ENCODE assay signal across 8 cellular contexts in the genomic region with DNA sequence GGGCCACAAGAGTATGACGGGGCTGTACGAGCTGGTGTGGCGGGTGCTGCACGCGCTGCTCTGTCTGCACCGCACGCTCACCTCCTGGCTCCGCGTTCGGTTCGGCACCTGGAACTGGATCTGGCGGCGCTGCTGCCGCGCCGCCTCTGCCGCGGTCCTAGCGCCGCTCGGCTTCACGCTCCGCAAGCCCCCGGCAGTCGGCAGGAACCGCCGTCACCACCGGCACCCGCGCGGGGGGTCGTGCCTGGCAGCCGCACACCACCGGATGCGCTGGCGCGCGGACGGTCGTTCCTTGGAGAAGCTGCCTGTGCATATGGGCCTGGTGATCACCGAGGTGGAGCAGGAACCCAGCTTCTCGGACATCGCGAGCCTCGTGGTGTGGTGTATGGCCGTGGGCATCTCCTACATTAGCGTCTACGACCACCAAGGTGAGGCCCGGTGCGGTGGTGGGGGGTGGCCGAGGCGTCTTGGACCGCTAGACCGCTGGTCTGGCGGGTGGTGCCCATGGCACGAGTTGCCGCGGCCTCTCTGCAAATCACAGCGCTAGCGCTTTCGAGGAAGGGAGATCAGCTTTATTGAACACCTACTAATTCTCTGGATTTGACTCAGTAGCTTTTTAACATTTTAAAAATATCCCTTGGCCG. TPM values are rescaled to one million over a fixed set of nuclear protein-coding genes. Genes with fewer than 3 reads are reported as not detected.
DNase-seq lines count a peak whose midpoint lies in the region; ATAC-seq and TF ChIP-seq lines count a peak whose summit lies in the region.
"Not testable (repeated sequence)": the region's sequence is repeated elsewhere in the genome, so short reads cannot be mapped to it uniquely, and the experiment has no call there.

No MANE protein-coding gene starts in this region.

- H3K9me3 ChIP-seq in CD8-positive, alpha-beta memory T cell (ENCODE audit: low read length); esophagus squamous epithelium; smooth muscle cell (replicated peaks; ENCODE audit: low read depth): not testable (repeated sequence)
- peaks cover 26% of the 10 kb centered on the region for H3K9me3 ChIP-seq in OCI-LY7 (ENCODE audit: low read length)

- not testable (repeated sequence) for H3F3A ChIP-seq in smooth muscle cell (ENCODE audit: low read depth)

- not testable (repeated sequence) for H3K36me3 ChIP-seq in CD8-positive, alpha-beta memory T cell (ENCODE audit: insufficient read depth, low read length); esophagus squamous epithelium; smooth muscle cell (ENCODE audit: low read depth)
- H3K36me3 ChIP-seq in OCI-LY7 (ENCODE audit: insufficient read depth, low read length): peaks cover 41% of the 10 kb centered on the region

- H3K9me2 ChIP-seq in OCI-LY7 (ENCODE audit: insufficient read depth, low read length): not testable (repeated sequence)

- not testable (repeated sequence) for H3K27me3 ChIP-seq in CD8-positive, alpha-beta memory T cell (ENCODE audit: insufficient read depth, low read length, poor library complexity, severe bottlenecking); esophagus squamous epithelium; smooth muscle cell (ENCODE audit: low read depth)

- H3K27me3 Mint-ChIP-seq in CD8-positive, alpha-beta memory T cell; activated naive CD4-positive, alpha-beta T cell treated with anti-CD3 and anti-CD28 coated beads, Interleukin-2, amount 10 ng/mL, durations not matched to agents 7 days and 5 days; memory B cell: not testable (repeated sequence)

- not testable (repeated sequence) for TF ChIP-seq POLR2A in esophagus squamous epithelium (IDR thresholded peaks at IDR 0.05)

- not testable (repeated sequence) for TF ChIP-seq CTCF in OCI-LY7 (conservative IDR thresholded peaks at IDR 0.05; ENCODE audit: low read length); esophagus squamous epithelium (IDR thresholded peaks at IDR 0.05); smooth muscle cell (IDR thresholded peaks at IDR 0.05; ENCODE audit: borderline replicate concordance, insufficient read depth, poor library complexity, severe bottlenecking)

- peak; percentile 1 for ATAC-seq in GM19468 (IDR thresholded peaks at IDR 0.05; ENCODE audit: extremely low read depth, unreplicated experiment)
- ATAC-seq in HG03095 (IDR thresholded peaks at IDR 0.05; ENCODE audit: unreplicated experiment): peak; percentile 19
- peak; percentile 50 for ATAC-seq in memory B cell (ENCODE audit: low read depth)

- peak overlapping the region; percentile 81 to 99 (median 94) for H3K27ac Mint-ChIP-seq in CD8-positive, alpha-beta memory T cell
- H3K27ac Mint-ChIP-seq in activated naive CD4-positive, alpha-beta T cell treated with anti-CD3 and anti-CD28 coated beads, Interleukin-2, amount 10 ng/mL, durations not matched to agents 7 days and 5 days: peak overlapping the region; percentile 87
- peak overlapping the region; percentile 91 for H3K27ac Mint-ChIP-seq in memory B cell

- CTCF ChIA-PET in CD8-positive, alpha-beta memory T cell (lab: Charles Lee); OCI-LY7 (lab: Charles Lee; ENCODE audit: unreplicated experiment); activated naive CD4-positive, alpha-beta T cell treated with anti-CD3 and anti-CD28 coated beads, Interleukin-2, amount 10 ng/mL, durations not matched to agents 7 days and 5 days (lab: Charles Lee): not testable (repeated sequence)

- peak overlapping the region; percentile 83 to 98 (median 90) for H3K4me3 Mint-ChIP-seq in CD8-positive, alpha-beta memory T cell
- H3K4me3 Mint-ChIP-seq in activated naive CD4-positive, alpha-beta T cell treated with anti-CD3 and anti-CD28 coated beads, Interleukin-2, amount 10 ng/mL, durations not matched to agents 7 days and 5 days: peak overlapping the region; percentile 83
- peak overlapping the region; percentile 91 for H3K4me3 Mint-ChIP-seq in memory B cell

- intact Hi-C loops in OCI-LY7 (cut with micrococcal nuclease; ENCODE audit: unreplicated experiment): loop anchor here (2.0 to 5.0 kb wide), 2 partner anchors 73 to 1103 kb away; a partner anchor contains a TSS
- intact Hi-C loops in esophagus squamous epithelium (cut with DNase I): not testable (repeated sequence)

- not testable (repeated sequence) for H3K9me3 Mint-ChIP-seq in CD8-positive, alpha-beta memory T cell; activated naive CD4-positive, alpha-beta T cell treated with anti-CD3 and anti-CD28 coated beads, Interleukin-2, amount 10 ng/mL, durations not matched to agents 7 days and 5 days; memory B cell

- peak overlapping the region; percentile 81 for H3K4me2 ChIP-seq in OCI-LY7 (ENCODE audit: low read length)
- peak overlapping the region; percentile 95 for H3K4me2 ChIP-seq in smooth muscle cell

- H2AFZ ChIP-seq in OCI-LY7 (ENCODE audit: low read length); smooth muscle cell (ENCODE audit: low read depth): not testable (repeated sequence)

- H3K4me1 ChIP-seq in CD8-positive, alpha-beta memory T cell (ENCODE audit: insufficient read depth, low read length): peaks cover 48% of the 10 kb centered on the region
- H3K4me1 ChIP-seq in OCI-LY7 (ENCODE audit: insufficient read depth, low read length, poor library complexity, severe bottlenecking): peaks cover 19% of the 10 kb centered on the region
- peaks cover 20 to 56% (median 27%) of the 10 kb centered on the region in 3 donors for H3K4me1 ChIP-seq in esophagus squamous epithelium
- H3K4me1 ChIP-seq in smooth muscle cell (ENCODE audit: low read depth): peaks cover 20% of the 10 kb centered on the region

- WGBS in esophagus squamous epithelium, 2 donors: 0 to 2% methylated on average over 4 to 13 of the region's 62 CpGs
- WGBS in smooth muscle cell (ENCODE audit: low lambda C conversion rate): 1% methylated on average over 42 of the region's 62 CpGs

- H3K4me3 ChIP-seq in CD8-positive, alpha-beta memory T cell (ENCODE audit: low read length): peak overlapping the region; percentile 74
- H3K4me3 ChIP-seq in OCI-LY7 (ENCODE audit: low read depth, low read length, poor library complexity, severe bottlenecking) (peak overlapping the region; percentile 81), esophagus squamous epithelium (peak overlapping the region; percentile 54 to 85 (median 62)), smooth muscle cell (peak overlapping the region; percentile 92)

- peak overlapping the region; percentile 68 for H3K27ac ChIP-seq in CD8-positive, alpha-beta memory T cell (ENCODE audit: low read depth, low read length)
- not testable (repeated sequence) for H3K27ac ChIP-seq in OCI-LY7 (ENCODE audit: low read depth, low read length, poor library complexity, severe bottlenecking)
- H3K27ac ChIP-seq in esophagus squamous epithelium (peak overlapping the region; percentile 80 to 88 (median 86)), smooth muscle cell (ENCODE audit: low read depth) (peak overlapping the region; percentile 50)

- POLR2A ChIA-PET in CD8-positive, alpha-beta memory T cell (lab: Charles Lee): interaction anchor here (1.0 kb wide), 1 partner anchor 73 kb away, joined by 4 read pairs; a partner anchor contains a TSS
- POLR2A ChIA-PET in OCI-LY7 (lab: Charles Lee): not testable (repeated sequence)

- peaks cover 52 to 62% (median 60%) of the 10 kb centered on the region in 3 donors for H3K4me1 Mint-ChIP-seq in CD8-positive, alpha-beta memory T cell
- H3K4me1 Mint-ChIP-seq in activated naive CD4-positive, alpha-beta T cell treated with anti-CD3 and anti-CD28 coated beads, Interleukin-2, amount 10 ng/mL, durations not matched to agents 7 days and 5 days: peaks cover 49% of the 10 kb centered on the region
- peaks cover 35% of the 10 kb centered on the region for H3K4me1 Mint-ChIP-seq in memory B cell

- peaks cover 50% of the 10 kb centered on the region for H3K79me2 ChIP-seq in OCI-LY7 (ENCODE audit: insufficient read depth, low read depth, low read length)
- H3K79me2 ChIP-seq in smooth muscle cell (ENCODE audit: low read depth): peaks cover 54% of the 10 kb centered on the region

- H4K20me1 ChIP-seq in OCI-LY7 (ENCODE audit: insufficient read depth, low read length): peaks cover 14% of the 10 kb centered on the region
- H4K20me1 ChIP-seq in smooth muscle cell (ENCODE audit: low read depth): peaks cover 43% of the 10 kb centered on the region

- peaks cover 0 to 11% (median 4%) of the 10 kb centered on the region in 3 donors for H3K36me3 Mint-ChIP-seq in CD8-positive, alpha-beta memory T cell
- H3K36me3 Mint-ChIP-seq in activated naive CD4-positive, alpha-beta T cell treated with anti-CD3 and anti-CD28 coated beads, Interleukin-2, amount 10 ng/mL, durations not matched to agents 7 days and 5 days: peaks cover 26% of the 10 kb centered on the region
- not testable (repeated sequence) for H3K36me3 Mint-ChIP-seq in memory B cell

- peak overlapping the region; percentile 71 for H3K9ac ChIP-seq in smooth muscle cell (ENCODE audit: low read depth)

- not testable (repeated sequence) for BruUV-seq in OCI-LY7 (replicated peaks; lab: Mats Ljungman, UMichigan)

- peak in 4 of 5 donors; percentile 5 to 51 (median 16) for DNase-seq in CD8-positive, alpha-beta memory T cell
- DNase-seq in OCI-LY7 (ENCODE audit: low spot score) (peak; percentile 17), memory B cell (ENCODE audit: low spot score in 2 of 2) (peak in 1 of 2 donors; percentile 15), smooth muscle cell (lab: John Stamatoyannopoulos, UW; ENCODE audit: unreplicated experiment) (peak; percentile 3)
- DNase-seq in activated naive CD4-positive, alpha-beta T cell treated with anti-CD3 and anti-CD28 coated beads, Interleukin-2, amount 10 ng/mL, durations not matched to agents 7 days and 5 days: peak; percentile 34
- DNase-seq in esophagus squamous epithelium (lab: John Stamatoyannopoulos, UW): not testable (repeated sequence)

RNA-seq across cellular contexts. Expression of a gene that starts 0.5 kb away (rescaled TPM):
- 10 to 100 TPM; 62.5 to 62.6 TPM for total RNA-seq in CD8-positive, alpha-beta memory T cell
- polyA plus RNA-seq in CD8-positive, alpha-beta memory T cell: 16.0 TPM
- total RNA-seq in OCI-LY7 (2014; rRNA removed; shearing (Covaris generic)): 8.9 and 9.8 TPM in 2 replicates
- 34.0 and 35.7 TPM in 2 replicates for total RNA-seq in OCI-LY7 (2022)
- total RNA-seq in esophagus squamous epithelium: 10 to 100 TPM; 10.4 to 29.3 (median 17.3) TPM
- 35.4 and 38.9 TPM in 2 replicates for total RNA-seq in smooth muscle cell
- 17.9 and 18.5 TPM in 2 replicates for polyA plus RNA-seq in smooth muscle cell
